In genomic region chr2:18378020-18378653, GRCh38 we compare ENCODE assay signal across 1 cellular context.
TF ChIP-seq lines count a peak whose summit lies in the region.

No MANE protein-coding gene starts in this region.

TF ChIP-seq in SK-N-SH treated with all-trans-retinoic acid at 6 μM for 48 hours, 23 proteins besides CTCF, POLR2A, EP300 and RAD21 (continued from another document):
- TF ChIP-seq CREB5 (CRISPR knock-in tag; IDR thresholded peaks at IDR 0.05; ENCODE audit: low read depth) (no peak), OSR1 (CRISPR knock-in tag; IDR thresholded peaks at IDR 0.05) (no peak), GLIS3 (CRISPR knock-in tag; IDR thresholded peaks at IDR 0.05) (no peak), PPARA (CRISPR knock-in tag; IDR thresholded peaks at IDR 0.05; ENCODE audit: borderline replicate concordance) (no peak), TOX (CRISPR knock-in tag; IDR thresholded peaks at IDR 0.05; ENCODE audit: borderline replicate concordance) (no peak), TCF4 (CRISPR knock-in tag; IDR thresholded peaks at IDR 0.05; ENCODE audit: borderline replicate concordance) (no peak), POU6F1 (CRISPR knock-in tag; IDR thresholded peaks at IDR 0.05; ENCODE audit: borderline replicate concordance, low read depth) (no peak)
